Comparison of ENCODE assay signal across 31 cellular contexts in the genomic region with DNA sequence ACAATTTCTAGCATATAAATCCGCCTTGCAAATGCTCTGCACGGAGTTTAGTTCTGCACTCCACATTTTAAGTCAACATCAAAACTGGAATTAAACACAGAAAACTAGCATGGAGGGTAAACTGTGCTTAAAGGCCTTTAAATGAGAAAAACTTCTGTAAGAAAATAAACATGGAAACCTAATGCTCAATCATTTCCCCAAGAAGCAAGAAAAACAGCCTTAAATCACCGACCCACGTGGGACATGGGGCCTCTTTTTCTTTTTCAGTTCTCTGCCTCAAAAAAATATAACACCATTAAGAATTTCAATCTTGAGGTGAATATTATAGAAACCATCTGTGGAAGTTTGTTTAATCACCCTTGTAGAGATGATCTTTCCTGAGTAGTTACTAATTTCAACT. TPM values are rescaled to one million over a fixed set of nuclear protein-coding genes. Genes with fewer than 3 reads are reported as not detected.
DNase-seq lines count a peak whose midpoint lies in the region; ATAC-seq and TF ChIP-seq lines count a peak whose summit lies in the region.
"Had no signal": no experiment of that assay in that cellular context is flagged by ENCODE, and none has a peak within 500 bp of the region (broad histone marks: within the 10 kb centered on the region; RNA-seq: fewer than 3 reads in every experiment).

No MANE protein-coding gene starts in this region.

- H3K4me1 Mint-ChIP-seq in type B pancreatic cell (ENCODE audit: unreplicated experiment) (peaks cover 16% of the 10 kb centered on the region), T-cell (peaks cover 16 to 18% (median 17%) of the 10 kb centered on the region in 3 donors)

- CTCF ChIA-PET in HEK293T (lab: Yijun Ruan, JAX) (interaction anchor here (2.1 to 2.2 kb wide), 2 partner anchors 15 to 343 kb away, joined by 8 to 15 read pairs; no protein-coding TSS in a partner anchor), T-cell (lab: Charles Lee) (no interaction called here)

- H3K36me3 Mint-ChIP-seq in type B pancreatic cell: no peaks in the 10 kb centered on the region
- H3K36me3 Mint-ChIP-seq in T-cell: peaks cover 9% of the 10 kb centered on the region
- H3K36me3 Mint-ChIP-seq: CD4-positive, CD25-positive, alpha-beta regulatory T cell had no signal

- ATAC-seq in body of pancreas (no peak), T-cell (replicated peaks in 1 of 4) (no peak)
- ATAC-seq: activated CD8-positive, alpha-beta T cell treated with anti-CD3 and anti-CD28 coated beads, Interleukin-2, amount 10 ng/mL, durations not matched to agents 7 days and 5 days; sciatic nerve; stimulated activated effector memory CD8-positive, alpha-beta T cell treated with anti-CD3 and anti-CD28 coated beads, Interleukin-12 subunit alpha, Interleukin-12 subunit beta, amount 100 ng/mL, for 72 hours had no signal

- no peak for TF ChIP-seq CTCF in body of pancreas (IDR thresholded peaks at IDR 0.05)
- no peak for TF ChIP-seq CTCF in type B pancreatic cell (conservative IDR thresholded peaks at IDR 0.05)

- H3K9me3 ChIP-seq in body of pancreas: no peaks in the 10 kb centered on the region
- H3K9me3 ChIP-seq: colonic mucosa, left ventricle myocardium inferior had no signal

- H3K4me1 ChIP-seq in body of pancreas: peaks cover 30% of the 10 kb centered on the region
- H3K4me1 ChIP-seq: colonic mucosa had no signal

- WGBS in body of pancreas, 2 donors: 38 to 46% methylated on average over 4 of the region's 4 CpGs

- TF ChIP-seq POLR2A in body of pancreas (IDR thresholded peaks at IDR 0.05): no peak

- H3K27ac Mint-ChIP-seq in type B pancreatic cell (no peak overlapping the region), T-cell (no peak overlapping the region)
- H3K27ac Mint-ChIP-seq: activated naive CD8-positive, alpha-beta T cell treated with anti-CD3 and anti-CD28 coated beads for 36 hours; stimulated activated effector memory CD8-positive, alpha-beta T cell treated with anti-CD3 and anti-CD28 coated beads, Interleukin-12 subunit alpha, Interleukin-12 subunit beta, amount 100 ng/mL, for 72 hours had no signal

- no peaks in the 10 kb centered on the region for H3K9me3 Mint-ChIP-seq in type B pancreatic cell
- H3K9me3 Mint-ChIP-seq in T-cell: peaks cover 5 to 27% (median 5%) of the 10 kb centered on the region in 3 donors

- no peak overlapping the region for H3K4me3 ChIP-seq in body of pancreas
- H3K4me3 ChIP-seq: cardiac muscle cell, colonic mucosa, left ventricle myocardium inferior had no signal

- intact Hi-C loops in body of pancreas (cut with DNase I): no loop called here

- H3K27me3 Mint-ChIP-seq in type B pancreatic cell: no peaks in the 10 kb centered on the region
- H3K27me3 Mint-ChIP-seq in T-cell: peaks cover 79% of the 10 kb centered on the region in 2 donors

- peak overlapping the region; percentile 77 for H3K4me3 Mint-ChIP-seq in type B pancreatic cell
- no peak overlapping the region for H3K4me3 Mint-ChIP-seq in T-cell
- H3K4me3 Mint-ChIP-seq: activated CD8-positive, alpha-beta T cell treated with anti-CD3 and anti-CD28 coated beads, Interleukin-2, amount 10 ng/mL, durations not matched to agents 7 days and 5 days; activated naive CD8-positive, alpha-beta T cell treated with anti-CD3 and anti-CD28 coated beads for 36 hours; stimulated activated effector memory CD8-positive, alpha-beta T cell treated with anti-CD3 and anti-CD28 coated beads, Interleukin-12 subunit alpha, Interleukin-12 subunit beta, amount 100 ng/mL, for 72 hours had no signal

- DNase-seq in HEK293T (ENCODE audit: extremely low spot score) (no peak), body of pancreas (no peak), left kidney (ENCODE audit: low read depth, low spot score) (peak; percentile 42), type B pancreatic cell (ENCODE audit: extremely low spot score, unreplicated experiment) (no peak), T-cell (no peak), NCI-H1105 (lab: John Stamatoyannopoulos, UW) (no peak), NCI-H345 (lab: John Stamatoyannopoulos, UW) (no peak)
- DNase-seq: activated CD4-positive, alpha-beta T cell treated with anti-CD3 and anti-CD28 coated beads for 4 hours; activated CD8-positive, alpha-beta T cell treated with anti-CD3 and anti-CD28 coated beads, Interleukin-2, amount 10 ng/mL, durations not matched to agents 7 days and 5 days; activated naive CD8-positive, alpha-beta T cell treated with anti-CD3 and anti-CD28 coated beads for 36 hours; aorta; CD4-positive, CD25-positive, alpha-beta regulatory T cell; colonic mucosa; DND-41; effector CD4-positive, alpha-beta T cell; H7; left ventricle myocardium inferior; NCI-H146; NCI-H2107; NCI-H446; NCI-H774; SIG-M5; stimulated activated CD4-positive, alpha-beta T cell treated with anti-CD3 and anti-CD28 coated beads, Interleukin-4, amount 100 ng/mL, for 4 hours; T1000; trophoblast cell had no signal

- H3K36me3 ChIP-seq in body of pancreas (replicated peaks in 1 of 2; ENCODE audit: insufficient read depth in 1 of 2, low read depth in 2 of 2): no peaks in the 10 kb centered on the region
- H3K36me3 ChIP-seq: cardiac muscle cell, colonic mucosa, left ventricle myocardium inferior had no signal

- peak overlapping the region in 3 of 4 donors; percentile 78 to 93 (median 87) for H3K27ac ChIP-seq in body of pancreas
- H3K27ac ChIP-seq: cardiac muscle cell, colonic mucosa, left ventricle myocardium inferior, VCaP had no signal

- peaks cover 0 to 32% of the 10 kb centered on the region in 2 donors for H3K27me3 ChIP-seq in body of pancreas

- POLR2A ChIA-PET in HEK293T (lab: Yijun Ruan, JAX) (no interaction called here), T-cell (lab: Charles Lee) (no interaction called here)

TF ChIP-seq in HEK293T, 16 proteins besides CTCF, POLR2A, EP300 and RAD21:
- TF ChIP-seq FOXA1 (IDR thresholded peaks at IDR 0.05) (no peak), PKNOX1 (IDR thresholded peaks at IDR 0.05) (peak; percentile 34; the same call in 1 of the 2 replicates)

RNA-seq across cellular contexts. Expression of gene SIM1, which starts 5.4 kb away (rescaled TPM):
- total RNA-seq in body of pancreas (1 to 10 TPM; 3.6 to 6.9 TPM), type B pancreatic cell (ENCODE audit: low replicate concordance) (6.3 and 7.1 TPM in 2 replicates), T-cell (not detected)
- total RNA-seq: activated CD8-positive, alpha-beta T cell treated with anti-CD3 and anti-CD28 coated beads, Interleukin-2, amount 10 ng/mL, durations not matched to agents 7 days and 5 days; activated naive CD8-positive, alpha-beta T cell treated with anti-CD3 and anti-CD28 coated beads for 36 hours; cardiac muscle cell; glomerular endothelial cell; left ventricle myocardium inferior; posterior vena cava had no signal
